Comparison of ENCODE assay signal across 20 cellular contexts in the genomic region with DNA sequence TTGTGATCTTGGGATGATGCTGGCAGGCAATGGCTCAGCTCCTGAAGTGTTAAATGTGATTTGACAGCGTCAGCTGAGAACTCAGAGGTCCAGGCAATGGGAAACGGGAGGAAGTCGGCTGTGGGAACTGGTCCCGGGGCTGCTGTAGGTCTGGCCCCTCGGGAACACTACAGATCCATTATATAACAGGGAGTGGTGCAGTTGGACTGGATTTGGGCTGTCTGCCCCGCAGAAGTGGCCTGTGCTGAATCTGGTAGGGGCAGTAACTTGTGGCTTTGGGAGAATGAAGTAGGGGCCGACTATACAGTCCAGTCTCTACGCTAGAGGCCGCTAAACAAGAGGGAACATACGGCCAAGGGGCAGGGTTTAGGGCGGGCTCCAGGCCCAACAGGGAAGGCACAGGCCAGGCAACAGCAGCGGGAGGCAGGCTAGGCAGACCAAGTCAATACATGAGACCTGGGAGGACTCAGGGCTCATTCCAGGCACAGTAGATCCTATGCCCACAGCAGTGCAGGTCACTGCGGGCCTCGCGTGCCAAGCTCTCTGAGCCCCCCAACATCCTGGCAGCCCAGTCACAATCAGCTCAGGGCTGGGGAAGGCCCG. TPM values are rescaled to one million over a fixed set of nuclear protein-coding genes. Genes with fewer than 3 reads are reported as not detected.
A peak's percentile ranks its signal among the peaks of the same experiment; 100 is the strongest.
DNase-seq lines count a peak whose midpoint lies in the region; ATAC-seq and TF ChIP-seq lines count a peak whose summit lies in the region.
"Had no signal": no experiment of that assay in that cellular context is flagged by ENCODE, and none has a peak within 500 bp of the region (broad histone marks: within the 10 kb centered on the region; RNA-seq: fewer than 3 reads in every experiment).

No MANE protein-coding gene starts in this region.

- no peak for TF ChIP-seq CTCF in sigmoid colon (IDR thresholded peaks at IDR 0.05)

- H3K4me3 ChIP-seq in right cardiac atrium (ENCODE audit: low read length) (no peak overlapping the region), sigmoid colon (no peak overlapping the region)
- H3K4me3 ChIP-seq: MG63, stomach had no signal

- H3K4me1 ChIP-seq in right cardiac atrium (ENCODE audit: control insufficient read depth, insufficient read depth, low read length) (peaks cover 5% of the 10 kb centered on the region), sigmoid colon (peaks cover 0 to 5% (median 3%) of the 10 kb centered on the region in 4 donors)
- H3K4me1 ChIP-seq: parathyroid adenoma had no signal

- DNase-seq in AG08395 (ENCODE audit: low spot score) (peak; percentile 21), cerebellum (ENCODE audit: low spot score) (peak; percentile 68), right cardiac atrium (peak; percentile 62 to 92 (median 87)), sigmoid colon (peak; percentile 72)
- no peak for DNase-seq in activated naive CD4-positive, alpha-beta T cell treated with Interleukin-2 at 50 U/mL for 16 hours
- no peak for DNase-seq in activated effector memory CD4-positive, alpha-beta T cell treated with anti-CD3 and anti-CD28 coated beads, Interleukin-2, amount 50 U/mL, for 16 hours
- DNase-seq: 8988T; activated T-cell treated with anti-CD3 and anti-CD28 coated beads, Interleukin-2, amount 50 U/mL, for 1 hour; CD4-positive, alpha-beta T cell; cerebellar nuclear complex; MG63; NCI-H2081; NCI-H524 treated with DMSO at 0.1 percent for 48 hours; stomach had no signal

- WGBS in right cardiac atrium: 57% methylated on average over 16 of the region's 16 CpGs
- WGBS in sigmoid colon, 2 donors: 80 to 82% methylated on average over 16 of the region's 16 CpGs

- TF ChIP-seq POLR2A in sigmoid colon (IDR thresholded peaks at IDR 0.05): no peak

- TF ChIP-seq EP300 in sigmoid colon (IDR thresholded peaks at IDR 0.05): no peak

- H3K27me3 ChIP-seq in right cardiac atrium (ENCODE audit: control insufficient read depth, insufficient read depth) (no peaks in the 10 kb centered on the region), sigmoid colon (no peaks in the 10 kb centered on the region)
- H3K27me3 ChIP-seq: MG63 had no signal

- peak; percentile 83 to 91 for ATAC-seq in right cardiac atrium
- no peak for ATAC-seq in HG02763 (IDR thresholded peaks at IDR 0.05; ENCODE audit: unreplicated experiment)
- no peak for ATAC-seq in HG03139 (IDR thresholded peaks at IDR 0.05; ENCODE audit: unreplicated experiment)

- intact Hi-C loops in right cardiac atrium (cut with DNase I): no loop called here
- intact Hi-C loops in sigmoid colon (cut with DNase I): no loop called here

- H3K9me3 ChIP-seq in right cardiac atrium (ENCODE audit: control insufficient read depth, low read length) (no peaks in the 10 kb centered on the region), sigmoid colon (no peaks in the 10 kb centered on the region)
- H3K9me3 ChIP-seq: MG63, stomach had no signal

- H3K27ac ChIP-seq in right cardiac atrium (ENCODE audit: low read length) (peak overlapping the region; percentile 26), sigmoid colon (peak overlapping the region in 2 of 4 donors; percentile 13 to 62)
- H3K27ac ChIP-seq: parathyroid adenoma, stomach had no signal

- no peaks in the 10 kb centered on the region for H3K36me3 ChIP-seq in sigmoid colon
- H3K36me3 ChIP-seq: MG63, stomach had no signal

RNA-seq across cellular contexts. Expression of gene IL16, which starts 20.3 kb away (rescaled TPM):
- total RNA-seq in cerebellum (1.8 TPM), right cardiac atrium (1 to 10 TPM; 3.1 to 5.1 (median 4.1) TPM), sigmoid colon (10 to 100 TPM in 2 of 4 donors, 1 to 10 TPM in 2; 6.2 to 26.3 (median 12.5) TPM)
- polyA plus RNA-seq in right cardiac atrium (4.7 TPM), sigmoid colon (10 to 100 TPM in 1 of 3 donors, 1 to 10 TPM in 2; 3.0 to 52.8 (median 6.6) TPM)
- total RNA-seq: Daoy had no signal
- polyA plus RNA-seq: keratinocyte had no signal

RNA-seq across cellular contexts. Expression of gene CFAP161, which starts 42.3 kb away (rescaled TPM):
- total RNA-seq in cerebellum (2.6 TPM), right cardiac atrium (1 to 10 TPM in 2 of 4 donors, under 1 TPM in 2; 0.34 to 1.3 (median 0.80) TPM), sigmoid colon (1 to 10 TPM in 1 of 4 donors, not detected in 3; 2.1 TPM)
- polyA plus RNA-seq in right cardiac atrium (0.32 TPM), sigmoid colon (not detected)
- total RNA-seq: CD4-positive, alpha-beta T cell; OCI-LY7 had no signal
- polyA plus RNA-seq: keratinocyte had no signal

Comparison
In these comparisons a context has a peak if more than half of its experiments do, and no peak if none do; other contexts are left out.
1. DNase-seq: peak in AG08395 (single experiment), cerebellum (single experiment), right cardiac atrium (3 of 3) and sigmoid colon (single experiment); none in activated naive CD4-positive, alpha-beta T cell treated with Interleukin-2 at 50 U/mL for 16 hours (single experiment) and activated effector memory CD4-positive, alpha-beta T cell treated with anti-CD3 and anti-CD28 coated beads, Interleukin-2, amount 50 U/mL, for 16 hours (single experiment).
2. ATAC-seq: peak in right cardiac atrium (2 of 2); none in HG02763 (single experiment) and HG03139 (single experiment).